ENCODE assay signal across 27 cellular contexts in the genomic region with DNA sequence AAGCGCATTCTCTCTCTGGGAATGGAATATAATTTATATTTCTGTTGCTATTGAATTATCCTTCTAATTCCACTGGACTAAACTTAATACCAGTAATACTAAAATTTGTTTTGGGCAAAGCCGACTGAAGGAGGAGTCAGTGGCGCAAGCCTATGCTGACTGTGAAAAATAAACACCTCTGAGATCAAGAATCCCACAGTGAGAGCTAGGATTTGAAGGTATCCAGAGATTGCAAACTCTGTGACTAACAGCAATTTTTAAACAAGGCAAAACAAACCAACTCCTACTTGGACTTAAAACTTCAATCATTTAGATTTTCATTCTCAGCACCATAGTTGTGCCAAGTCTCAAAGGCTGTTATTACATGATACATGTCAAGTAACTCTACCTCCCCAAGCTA.
"Had no signal": no experiment of that assay in that cellular context is flagged by ENCODE, and none has a peak within 500 bp of the region (broad histone marks: within the 10 kb centered on the region; RNA-seq: fewer than 3 reads in every experiment).

No MANE protein-coding gene starts in this region.

- ATAC-seq: effector memory CD8-positive, alpha-beta T cell; foreskin keratinocyte; heart right ventricle; left ventricle myocardium superior; lower lobe of right lung; natural killer cell; sciatic nerve; stimulated activated effector memory CD8-positive, alpha-beta T cell treated with anti-CD3 and anti-CD28 coated beads, Interleukin-12 subunit alpha, Interleukin-12 subunit beta, amount 100 ng/mL, for 72 hours had no signal

- DNase-seq: cerebellar nuclear complex; cortex of kidney; effector memory CD8-positive, alpha-beta T cell; erythroblast; foreskin keratinocyte; glutamatergic neuron; heart right ventricle; hippocampal formation; immature natural killer cell; left ventricle myocardium superior; lower lobe of right lung; natural killer cell; stimulated activated CD4-positive, alpha-beta T cell treated with anti-CD3 and anti-CD28 coated beads, Interleukin-2, amount 100 ng/mL, for 24 hours; stimulated activated CD4-positive, alpha-beta T cell treated with anti-CD3 and anti-CD28 coated beads, Interleukin-4, amount 100 ng/mL, for 24 hours; stimulated activated naive CD4-positive, alpha-beta T cell treated with Interleukin-2 at 50 U/mL for 16 hours; stomach; thyroid gland had no signal

- H3K27ac Mint-ChIP-seq: effector memory CD8-positive, alpha-beta T cell; immature natural killer cell; natural killer cell; progenitor cell of endocrine pancreas; stimulated activated effector memory CD8-positive, alpha-beta T cell treated with anti-CD3 and anti-CD28 coated beads, Interleukin-12 subunit alpha, Interleukin-12 subunit beta, amount 100 ng/mL, for 72 hours; type B pancreatic cell had no signal

- H3K4me1 ChIP-seq: foreskin keratinocyte, lower lobe of right lung, parathyroid adenoma had no signal

- H3K36me3 Mint-ChIP-seq: immature natural killer cell; natural killer cell; stimulated activated effector memory CD8-positive, alpha-beta T cell treated with anti-CD3 and anti-CD28 coated beads, Interleukin-12 subunit alpha, Interleukin-12 subunit beta, amount 100 ng/mL, for 72 hours had no signal

- H3K9me3 ChIP-seq: heart right ventricle, lower lobe of right lung, neutrophil, right atrium auricular region, stomach, thyroid gland had no signal

- H3K27me3 Mint-ChIP-seq: progenitor cell of endocrine pancreas, type B pancreatic cell had no signal

- H3K27me3 ChIP-seq: heart right ventricle, neutrophil, right atrium auricular region, stomach, thyroid gland had no signal

- H3K4me3 Mint-ChIP-seq: effector memory CD8-positive, alpha-beta T cell; immature natural killer cell; natural killer cell; stimulated activated effector memory CD8-positive, alpha-beta T cell treated with anti-CD3 and anti-CD28 coated beads, Interleukin-12 subunit alpha, Interleukin-12 subunit beta, amount 100 ng/mL, for 72 hours; type B pancreatic cell had no signal

- H3K9me3 Mint-ChIP-seq: effector memory CD8-positive, alpha-beta T cell; immature natural killer cell; natural killer cell; stimulated activated effector memory CD8-positive, alpha-beta T cell treated with anti-CD3 and anti-CD28 coated beads, Interleukin-12 subunit alpha, Interleukin-12 subunit beta, amount 100 ng/mL, for 72 hours; type B pancreatic cell had no signal

- FAIRE-seq: endometrium, keratinocyte, urothelium cell line had no signal

- H3K27ac ChIP-seq: foreskin keratinocyte, heart right ventricle, lower lobe of right lung, neutrophil, parathyroid adenoma, right atrium auricular region, thyroid gland had no signal

- H3K9ac ChIP-seq: parathyroid adenoma had no signal

- H3K36me3 ChIP-seq: lower lobe of right lung, neutrophil, right atrium auricular region, thyroid gland had no signal

- H3K4me3 ChIP-seq: heart right ventricle, lower lobe of right lung, right atrium auricular region, stomach, thyroid gland had no signal
